Comparison of ENCODE assay signal across 8 cellular contexts in the genomic region with DNA sequence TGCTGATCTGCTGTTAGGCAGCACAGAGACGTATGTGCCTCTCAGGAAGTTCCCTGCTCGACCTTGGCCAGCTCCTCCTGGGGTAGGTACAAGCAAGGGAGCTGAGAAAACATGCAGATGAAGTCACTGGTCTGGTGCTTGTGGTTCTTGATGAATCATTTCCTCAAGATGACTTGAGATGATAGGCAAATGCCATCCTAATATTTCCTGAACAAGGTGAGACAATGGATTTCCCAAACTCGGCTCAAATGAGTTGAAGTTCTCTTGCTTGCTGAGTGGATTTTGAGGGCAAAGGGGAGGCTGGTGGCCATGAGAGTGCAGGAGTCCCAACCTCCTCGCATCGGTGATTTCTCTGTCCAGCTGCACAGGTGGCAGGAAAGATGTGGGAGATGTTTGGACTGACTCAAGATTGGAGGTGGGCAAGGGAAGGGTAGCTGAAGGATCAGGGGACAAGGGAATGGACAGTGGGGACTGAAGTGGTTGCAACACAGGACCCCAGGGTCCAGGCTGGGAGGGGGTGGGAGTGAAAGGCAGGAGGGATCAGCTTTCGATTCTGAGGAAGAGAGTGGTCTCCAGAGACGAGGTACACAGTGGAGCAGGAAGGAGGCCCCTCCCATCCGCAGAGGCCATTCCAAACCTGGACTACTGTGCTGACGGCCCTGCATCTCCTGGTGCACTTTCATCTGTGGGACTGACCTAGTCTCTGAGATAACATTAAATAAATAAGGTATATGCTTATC.
DNase-seq lines count a peak whose midpoint lies in the region; ATAC-seq and TF ChIP-seq lines count a peak whose summit lies in the region.

No MANE protein-coding gene starts in this region.

- no peak for TF ChIP-seq CTCF in BJ (IDR thresholded peaks at IDR 0.05; ENCODE audit: insufficient read depth, low read depth, low read length)
- TF ChIP-seq CTCF in LNCaP clone FGC (IDR thresholded peaks at IDR 0.05; ENCODE audit: control insufficient read depth, extremely low read depth, insufficient read depth) = no peak

- peak; percentile 80 to 98 for ATAC-seq in activated naive CD4-positive, alpha-beta T cell treated with anti-CD3 and anti-CD28 coated beads, Interleukin-2, amount 50 U/mL, for 72 hours
- ATAC-seq in stimulated activated memory B cell treated with anti-CD40 and anti-IgM and Interleukin-4, amounts not matched to agents 10 μg/mL and 1 μg/mL and 100 μg/mL, for 72 hours = peak; percentile 79

- DNase-seq in BJ (ENCODE audit: low read depth) (peak; percentile 35), LNCaP clone FGC (ENCODE audit: low read depth) (peak; percentile 50), islet precursor cell (peak; percentile 90), NCI-H1694 treated with DMSO at 0.1 percent for 48 hours (lab: John Stamatoyannopoulos, UW) (no peak), midbrain (lab: John Stamatoyannopoulos, UW) (no peak), middle frontal gyrus (ENCODE audit: extremely low spot score, low spot score) (no peak)
- DNase-seq in activated naive CD4-positive, alpha-beta T cell treated with anti-CD3 and anti-CD28 coated beads, Interleukin-2, amount 50 U/mL, for 72 hours (ENCODE audit: low spot score in 2 of 2) = peak in 1 of 2 donors; percentile 65

- peaks cover 9 to 41% of the 10 kb centered on the region in 2 donors for H3K36me3 Mint-ChIP-seq in activated naive CD4-positive, alpha-beta T cell treated with anti-CD3 and anti-CD28 coated beads, Interleukin-2, amount 50 U/mL, for 72 hours
- peaks cover 65% of the 10 kb centered on the region for H3K36me3 Mint-ChIP-seq in stimulated activated memory B cell treated with anti-CD40 and anti-IgM and Interleukin-4, amounts not matched to agents 10 μg/mL and 1 μg/mL and 100 μg/mL, for 72 hours

- H3K4me3 ChIP-seq in BJ (ENCODE audit: low read depth, low read length) = no peak overlapping the region
- no peak overlapping the region for H3K4me3 ChIP-seq in LNCaP clone FGC (ENCODE audit: low read depth, low read length)

- H3K36me3 ChIP-seq in BJ (ENCODE audit: control insufficient read depth, insufficient read depth, low read length) = peaks cover 15% of the 10 kb centered on the region

- no peak overlapping the region for H3K4me3 Mint-ChIP-seq in stimulated activated memory B cell treated with anti-CD40 and anti-IgM and Interleukin-4, amounts not matched to agents 10 μg/mL and 1 μg/mL and 100 μg/mL, for 72 hours

- POLR2A ChIA-PET in BJ (lab: Charles Lee) = no interaction called here

- H3K27me3 ChIP-seq in BJ (ENCODE audit: control insufficient read depth, insufficient read depth, low read length) = no peaks in the 10 kb centered on the region

- peaks cover 29% of the 10 kb centered on the region for H3K4me1 Mint-ChIP-seq in stimulated activated memory B cell treated with anti-CD40 and anti-IgM and Interleukin-4, amounts not matched to agents 10 μg/mL and 1 μg/mL and 100 μg/mL, for 72 hours

- no peaks in the 10 kb centered on the region for H3K9me3 Mint-ChIP-seq in activated naive CD4-positive, alpha-beta T cell treated with anti-CD3 and anti-CD28 coated beads, Interleukin-2, amount 50 U/mL, for 72 hours
- no peaks in the 10 kb centered on the region for H3K9me3 Mint-ChIP-seq in stimulated activated memory B cell treated with anti-CD40 and anti-IgM and Interleukin-4, amounts not matched to agents 10 μg/mL and 1 μg/mL and 100 μg/mL, for 72 hours

- H3K27ac Mint-ChIP-seq in activated naive CD4-positive, alpha-beta T cell treated with anti-CD3 and anti-CD28 coated beads, Interleukin-2, amount 50 U/mL, for 72 hours = peak overlapping the region; percentile 36 to 86
- peak overlapping the region; percentile 2 for H3K27ac Mint-ChIP-seq in stimulated activated memory B cell treated with anti-CD40 and anti-IgM and Interleukin-4, amounts not matched to agents 10 μg/mL and 1 μg/mL and 100 μg/mL, for 72 hours

- no peaks in the 10 kb centered on the region for H3K27me3 Mint-ChIP-seq in stimulated activated memory B cell treated with anti-CD40 and anti-IgM and Interleukin-4, amounts not matched to agents 10 μg/mL and 1 μg/mL and 100 μg/mL, for 72 hours

- CTCF ChIA-PET in BJ (lab: Yijun Ruan, JAX) = interaction anchor here (1.1 kb wide), 1 partner anchor 64 kb away, joined by 4 read pairs; a partner anchor contains a TSS

Comparison
In these comparisons a context has a peak if more than half of its experiments do, and no peak if none do; other contexts are left out.
1. DNase-seq: peak in BJ (single experiment), LNCaP clone FGC (single experiment) and islet precursor cell (single experiment); none in NCI-H1694 treated with DMSO at 0.1 percent for 48 hours (single experiment), midbrain (single experiment) and middle frontal gyrus (single experiment).